ENCODE assay signal across 1 cellular context in genomic region chr15:85551221-85551832, GRCh38.
TF ChIP-seq lines count a peak whose summit lies in the region.

No MANE protein-coding gene starts in this region.

TF ChIP-seq in GM23338, 12 proteins besides CTCF, POLR2A, EP300 and RAD21 (continued from another document):
- TF ChIP-seq ZNF462 (CRISPR knock-in tag; IDR thresholded peaks at IDR 0.05), result no peak
- TF ChIP-seq EZH2 (IDR thresholded peaks at IDR 0.05; ENCODE audit: low read depth, unreplicated experiment), result no peak
- TF ChIP-seq JUNB (IDR thresholded peaks at IDR 0.05; ENCODE audit: unreplicated experiment), result no peak
- TF ChIP-seq, protein P1, sequence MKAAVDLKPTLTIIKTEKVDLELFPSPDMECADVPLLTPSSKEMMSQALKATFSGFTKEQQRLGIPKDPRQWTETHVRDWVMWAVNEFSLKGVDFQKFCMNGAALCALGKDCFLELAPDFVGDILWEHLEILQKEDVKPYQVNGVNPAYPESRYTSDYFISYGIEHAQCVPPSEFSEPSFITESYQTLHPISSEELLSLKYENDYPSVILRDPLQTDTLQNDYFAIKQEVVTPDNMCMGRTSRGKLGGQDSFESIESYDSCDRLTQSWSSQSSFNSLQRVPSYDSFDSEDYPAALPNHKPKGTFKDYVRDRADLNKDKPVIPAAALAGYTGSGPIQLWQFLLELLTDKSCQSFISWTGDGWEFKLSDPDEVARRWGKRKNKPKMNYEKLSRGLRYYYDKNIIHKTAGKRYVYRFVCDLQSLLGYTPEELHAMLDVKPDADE (IDR thresholded peaks at IDR 0.05), result no peak
- TF ChIP-seq ZNF331 (CRISPR knock-in tag; IDR thresholded peaks at IDR 0.05; ENCODE audit: low read depth), result no peak
- no peak for TF ChIP-seq STAT1 (IDR thresholded peaks at IDR 0.05; ENCODE audit: unreplicated experiment)
